10 cellular contexts compared by ENCODE assay signal in the genomic region with DNA sequence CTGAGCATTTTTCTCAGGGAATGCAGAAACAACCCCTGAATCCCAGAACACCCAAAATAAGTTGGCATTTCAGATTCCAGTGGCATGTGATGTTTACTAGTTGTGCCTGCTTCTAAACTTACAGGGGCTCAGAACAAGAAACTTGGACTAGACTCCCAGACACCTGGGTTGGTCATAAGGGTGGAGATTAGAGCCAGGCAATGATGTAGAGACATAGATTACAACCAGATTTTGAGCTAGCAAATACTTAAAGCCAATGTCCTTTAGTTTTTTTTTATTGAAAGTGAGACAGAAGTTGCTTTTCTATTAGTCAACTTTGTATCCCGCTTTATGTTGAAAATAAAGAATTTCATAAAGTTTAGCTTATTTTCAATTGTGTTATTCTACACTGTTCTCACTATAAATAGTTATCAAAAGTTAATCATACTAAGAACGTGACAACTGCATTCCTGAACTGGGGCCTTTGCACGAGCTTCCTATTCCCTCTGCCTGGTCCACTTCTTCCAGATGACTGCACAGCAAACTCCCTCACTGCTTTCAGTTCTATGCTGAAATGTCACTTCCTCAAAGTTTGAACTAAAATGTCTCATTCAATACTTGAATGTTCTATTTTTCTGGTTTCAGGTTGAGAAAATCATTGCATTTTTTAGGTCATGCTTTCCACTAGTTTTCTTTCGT.
DNase-seq lines count a peak whose midpoint lies in the region; ATAC-seq lines count a peak whose summit lies in the region.
"Had no signal": no experiment of that assay in that cellular context is flagged by ENCODE, and none has a peak within 500 bp of the region (broad histone marks: within the 10 kb centered on the region; RNA-seq: fewer than 3 reads in every experiment).

No MANE protein-coding gene starts in this region.

- no peak overlapping the region for H3K4me3 Mint-ChIP-seq in natural killer cell treated with Interleukin-12 subunit alpha and Interleukin-12 subunit beta and Interleukin-15 and Interleukin-18, amount 100 ng/mL, for 72 hours

- no peaks in the 10 kb centered on the region for H3K36me3 Mint-ChIP-seq in natural killer cell treated with Interleukin-12 subunit alpha and Interleukin-12 subunit beta and Interleukin-15 and Interleukin-18, amount 100 ng/mL, for 72 hours

- H3K9me3 Mint-ChIP-seq in natural killer cell treated with Interleukin-12 subunit alpha and Interleukin-12 subunit beta and Interleukin-15 and Interleukin-18, amount 100 ng/mL, for 72 hours: no peaks in the 10 kb centered on the region

- no peaks in the 10 kb centered on the region for H3K27me3 Mint-ChIP-seq in natural killer cell treated with Interleukin-12 subunit alpha and Interleukin-12 subunit beta and Interleukin-15 and Interleukin-18, amount 100 ng/mL, for 72 hours

- no peaks in the 10 kb centered on the region for H3K4me1 Mint-ChIP-seq in natural killer cell treated with Interleukin-12 subunit alpha and Interleukin-12 subunit beta and Interleukin-15 and Interleukin-18, amount 100 ng/mL, for 72 hours (ENCODE audit: low read depth in 2 of 2)

- H3K27ac Mint-ChIP-seq in natural killer cell treated with Interleukin-12 subunit alpha and Interleukin-12 subunit beta and Interleukin-15 and Interleukin-18, amount 100 ng/mL, for 72 hours: no peak overlapping the region

- ATAC-seq in GM18508 (IDR thresholded peaks at IDR 0.05; ENCODE audit: insufficient read depth, unreplicated experiment): peak; percentile 83
- peak; percentile 87 for ATAC-seq in GM21526 (IDR thresholded peaks at IDR 0.05; ENCODE audit: low FRiP score, unreplicated experiment)
- peak; percentile 89 for ATAC-seq in HG03175 (IDR thresholded peaks at IDR 0.05; ENCODE audit: unreplicated experiment)
- no peak for ATAC-seq in natural killer cell treated with Interleukin-12 subunit alpha and Interleukin-12 subunit beta and Interleukin-15 and Interleukin-18, amount 100 ng/mL, for 72 hours
- ATAC-seq: foreskin keratinocyte had no signal

- DNase-seq in germinal center (ENCODE audit: low spot score): peak; percentile 17
- DNase-seq in NCI-H2029 treated with DMSO at 0.1 percent for 48 hours (lab: John Stamatoyannopoulos, UW): no peak
- DNase-seq in iPS-NIHi7 (ENCODE audit: extremely low spot score): no peak
- DNase-seq in NCI-H748 treated with DMSO at 0.1 percent for 48 hours (lab: John Stamatoyannopoulos, UW): no peak
- no peak for DNase-seq in natural killer cell treated with Interleukin-12 subunit alpha and Interleukin-12 subunit beta and Interleukin-15 and Interleukin-18, amount 100 ng/mL, for 72 hours (ENCODE audit: low spot score)
- DNase-seq: foreskin keratinocyte, Kasumi-1 had no signal

Comparison
In these comparisons a context has a peak if more than half of its experiments do, and no peak if none do; other contexts are left out.
1. ATAC-seq: peak in GM18508 (single experiment), GM21526 (single experiment) and HG03175 (single experiment); none in natural killer cell treated with Interleukin-12 subunit alpha and Interleukin-12 subunit beta and Interleukin-15 and Interleukin-18, amount 100 ng/mL, for 72 hours (0 of 2).